In the genomic region with DNA sequence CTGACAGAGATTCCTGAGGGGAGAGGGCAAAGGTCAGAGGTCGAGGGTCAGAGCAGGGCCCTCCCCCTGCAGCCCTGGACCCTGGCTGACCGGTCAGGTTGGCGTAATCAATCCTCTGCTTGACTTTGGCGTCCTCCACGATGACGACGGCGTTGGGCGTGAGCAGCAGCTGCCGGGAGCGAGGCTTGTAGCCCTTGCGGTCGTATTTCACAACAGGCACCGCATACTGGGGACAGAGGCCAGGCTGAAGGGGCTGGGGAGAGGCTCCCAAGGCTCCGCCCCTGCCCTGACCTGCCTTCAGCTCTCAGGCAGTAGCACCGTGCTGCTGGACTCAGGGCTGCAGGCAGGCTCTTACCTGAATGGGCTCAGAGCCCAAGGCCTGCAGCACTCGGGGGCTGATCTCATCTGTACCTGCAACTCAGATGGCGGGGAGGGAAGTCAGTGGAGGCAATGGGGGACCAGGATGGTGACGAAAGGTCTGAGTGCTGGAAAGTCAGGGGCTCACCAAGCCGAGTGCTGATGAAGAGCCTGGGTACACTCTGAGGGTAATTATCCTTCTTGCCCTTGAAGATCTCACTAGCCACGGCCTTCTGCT, we compare ENCODE assay signal across 20 cellular contexts. TPM values are rescaled to one million over a fixed set of nuclear protein-coding genes. Genes with fewer than 3 reads are reported as not detected.
DNase-seq lines count a peak whose midpoint lies in the region; ATAC-seq and TF ChIP-seq lines count a peak whose summit lies in the region.
"Had no signal": no experiment of that assay in that cellular context is flagged by ENCODE, and none has a peak within 500 bp of the region (broad histone marks: within the 10 kb centered on the region; RNA-seq: fewer than 3 reads in every experiment).

No MANE protein-coding gene starts in this region.

- intact Hi-C loops in left cardiac atrium (cut with DNase I): no loop called here

- H3K27ac ChIP-seq in right atrium auricular region (no peak overlapping the region), foreskin keratinocyte (no peak overlapping the region)
- H3K27ac ChIP-seq: prostate gland, transverse colon had no signal

- H3K4me3 Mint-ChIP-seq in neural crest cell (no peak overlapping the region), glutamatergic neuron (ENCODE audit: unreplicated experiment) (no peak overlapping the region)
- H3K4me3 Mint-ChIP-seq: T-cell had no signal

- no peaks in the 10 kb centered on the region for H3K9me3 Mint-ChIP-seq in neural crest cell
- peaks cover 5% of the 10 kb centered on the region for H3K9me3 Mint-ChIP-seq in glutamatergic neuron (ENCODE audit: unreplicated experiment)
- H3K9me3 Mint-ChIP-seq: T-cell had no signal

- H3K27ac Mint-ChIP-seq in neural crest cell (ENCODE audit: unreplicated experiment) (peak overlapping the region; percentile 50), glutamatergic neuron (ENCODE audit: unreplicated experiment) (no peak overlapping the region)
- H3K27ac Mint-ChIP-seq: T-cell had no signal

- H3K4me3 ChIP-seq in right atrium auricular region: no peak overlapping the region
- H3K4me3 ChIP-seq: prostate gland, transverse colon had no signal

- H3K36me3 ChIP-seq in right atrium auricular region: peaks cover 80% of the 10 kb centered on the region

- no peaks in the 10 kb centered on the region for H3K27me3 Mint-ChIP-seq in neural crest cell (ENCODE audit: low read depth)
- H3K27me3 Mint-ChIP-seq in glutamatergic neuron (ENCODE audit: unreplicated experiment): peaks cover 2% of the 10 kb centered on the region
- H3K27me3 Mint-ChIP-seq: T-cell had no signal

- peak; percentile 58 for DNase-seq in left cardiac atrium
- DNase-seq in right atrium auricular region (ENCODE audit: low spot score): no peak
- DNase-seq in fibroblast of gingiva (ENCODE audit: low read depth): peak; percentile 87
- peak; percentile 56 for DNase-seq in neural crest cell (ENCODE audit: low read depth, low spot score)
- no peak for DNase-seq in foreskin keratinocyte
- DNase-seq in glutamatergic neuron: no peak
- DNase-seq in AG08395 (ENCODE audit: low spot score): no peak
- DNase-seq: ACHN; activated CD8-positive, alpha-beta memory T cell treated with anti-CD3 and anti-CD28 coated beads, Interleukin-2, amount 50 U/mL, for 4 hours; activated naive CD4-positive, alpha-beta T cell treated with anti-CD3 and anti-CD28 coated beads, Interleukin-2, amount 50 U/mL, for 16 hours; COR-L47; effector memory CD4-positive, alpha-beta T cell; GDM1; islet precursor cell; NCI-H510A treated with DMSO at 0.1 percent for 48 hours; stimulated activated CD4-positive, alpha-beta T cell treated with anti-CD3 and anti-CD28 coated beads, Interleukin-4, amount 100 ng/mL, for 1 hour; T-cell; transverse colon had no signal

- TF ChIP-seq CTCF in right atrium auricular region (IDR thresholded peaks at IDR 0.05): no peak
- no peak for TF ChIP-seq CTCF in neural crest cell (conservative IDR thresholded peaks at IDR 0.05)
- TF ChIP-seq CTCF in foreskin keratinocyte (conservative IDR thresholded peaks at IDR 0.05): no peak
- TF ChIP-seq CTCF in glutamatergic neuron (IDR thresholded peaks at IDR 0.05; ENCODE audit: partially characterized antibody, unreplicated experiment): no peak

- H3K36me3 Mint-ChIP-seq in neural crest cell (ENCODE audit: low read depth) (peaks cover 10% of the 10 kb centered on the region), glutamatergic neuron (ENCODE audit: unreplicated experiment) (peaks cover 11% of the 10 kb centered on the region)

- peak in 1 of 2 donors; percentile 45 for ATAC-seq in left cardiac atrium
- no peak for ATAC-seq in foreskin keratinocyte
- no peak for ATAC-seq in HG02610 (IDR thresholded peaks at IDR 0.05; ENCODE audit: unreplicated experiment)
- ATAC-seq: T-cell had no signal

- H3K9me3 ChIP-seq in right atrium auricular region: no peaks in the 10 kb centered on the region
- H3K9me3 ChIP-seq: prostate gland, transverse colon had no signal

- H3K27me3 ChIP-seq in right atrium auricular region (no peaks in the 10 kb centered on the region), foreskin keratinocyte (no peaks in the 10 kb centered on the region)
- H3K27me3 ChIP-seq: transverse colon had no signal

- H3K4me1 Mint-ChIP-seq in neural crest cell (peaks cover 19% of the 10 kb centered on the region), glutamatergic neuron (ENCODE audit: low read depth, unreplicated experiment) (peaks cover 3% of the 10 kb centered on the region)

- H3K4me1 ChIP-seq in right atrium auricular region: peaks cover 0 to 6% of the 10 kb centered on the region in 2 donors
- no peaks in the 10 kb centered on the region for H3K4me1 ChIP-seq in foreskin keratinocyte
- H3K4me1 ChIP-seq: prostate gland had no signal

RNA-seq across cellular contexts. Expression of gene CRK, which starts 12.0 kb away (rescaled TPM):
- 10 to 100 TPM; 37.0 to 44.4 TPM for total RNA-seq in left cardiac atrium
- total RNA-seq in right atrium auricular region: 10 to 100 TPM; 36.0 to 49.8 TPM
- total RNA-seq in neural crest cell: 57.5 and 58.5 TPM in 2 replicates
- total RNA-seq in foreskin keratinocyte: 79.2 and 79.3 TPM in 2 replicates
- polyA plus RNA-seq in foreskin keratinocyte: 28.6 and 34.9 TPM in 2 replicates
- total RNA-seq in glutamatergic neuron (ENCODE audit: unreplicated experiment): 46.4 TPM

RNA-seq across cellular contexts. Expression of gene MYO1C, which starts 24.5 kb away (rescaled TPM):
- total RNA-seq in left cardiac atrium (100 to 1,000 TPM; 175 to 184 TPM), right atrium auricular region (100 to 1,000 TPM in 1 of 2 donors, 10 to 100 TPM in 1; 83.6 to 161 TPM), neural crest cell (45.1 and 53.2 TPM in 2 replicates), foreskin keratinocyte (148 and 162 TPM in 2 replicates), glutamatergic neuron (ENCODE audit: unreplicated experiment) (58.5 TPM)
- polyA plus RNA-seq in foreskin keratinocyte: 81.9 and 96.8 TPM in 2 replicates

RNA-seq across cellular contexts. Expression of gene INPP5K, which starts 48.4 kb away (rescaled TPM):
- total RNA-seq in left cardiac atrium (10 to 100 TPM; 29.7 to 30.1 TPM), right atrium auricular region (10 to 100 TPM; 64.9 to 78.1 TPM), neural crest cell (19.4 and 20.0 TPM in 2 replicates), foreskin keratinocyte (15.5 and 17.4 TPM in 2 replicates), glutamatergic neuron (ENCODE audit: unreplicated experiment) (42.4 TPM)
- polyA plus RNA-seq in foreskin keratinocyte: 15.0 and 16.6 TPM in 2 replicates

Comparison
In these comparisons a context has a peak if more than half of its experiments do, and no peak if none do; other contexts are left out.
1. DNase-seq: peak in left cardiac atrium (single experiment), fibroblast of gingiva (single experiment) and neural crest cell (single experiment); none in right atrium auricular region (single experiment), foreskin keratinocyte (0 of 2), glutamatergic neuron (single experiment) and AG08395 (single experiment).